In the genomic region with DNA sequence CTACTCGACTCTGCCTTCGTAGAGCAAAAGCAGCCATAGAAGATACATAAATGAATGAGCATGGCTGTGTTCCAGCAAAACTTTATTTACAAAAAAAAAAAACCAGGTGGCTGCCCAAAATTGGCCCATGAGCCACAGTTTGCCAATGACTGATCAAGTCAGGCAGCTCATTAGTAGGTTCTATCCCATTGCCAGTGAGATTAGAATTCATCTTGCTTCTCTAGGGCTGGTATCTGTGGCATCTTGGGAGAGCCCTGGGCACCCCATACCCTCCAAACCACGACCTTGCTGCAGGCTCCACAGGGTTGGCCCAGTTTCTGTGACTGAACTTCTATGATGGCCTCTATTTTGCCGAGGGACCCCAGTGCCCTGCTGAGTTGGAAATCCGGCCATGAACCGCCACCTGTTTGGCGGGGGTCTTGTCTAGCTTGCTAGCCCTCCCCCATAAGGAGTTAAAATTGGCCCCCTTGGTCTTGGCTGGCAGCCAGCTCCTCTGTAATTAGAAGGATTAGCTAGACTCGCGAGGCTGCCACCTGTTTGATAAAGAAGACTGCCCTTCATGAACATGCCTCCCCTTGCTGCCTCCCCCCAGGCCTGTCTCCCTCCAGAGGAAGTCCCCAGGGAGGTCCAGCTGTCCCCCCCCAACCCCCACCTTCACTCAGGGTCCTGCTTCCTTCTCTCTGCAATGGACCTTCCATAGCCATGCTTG, we compare ENCODE assay signal across 26 cellular contexts.
DNase-seq lines count a peak whose midpoint lies in the region; FAIRE-seq and TF ChIP-seq lines count a peak whose summit lies in the region.
"Had no signal": no experiment of that assay in that cellular context is flagged by ENCODE, and none has a peak within 500 bp of the region (broad histone marks: within the 10 kb centered on the region; RNA-seq: fewer than 3 reads in every experiment).

No MANE protein-coding gene starts in this region.

- H3K27ac ChIP-seq in VCaP: peak overlapping the region; percentile 82; the same call in 1 of the 2 replicates
- H3K27ac ChIP-seq: cardiac muscle cell, heart right ventricle, prostate gland, tibial nerve had no signal

- no peaks in the 10 kb centered on the region for H3K4me1 Mint-ChIP-seq in endothelial cell (ENCODE audit: unreplicated experiment)

- H3K9me3 Mint-ChIP-seq in endothelial cell (ENCODE audit: unreplicated experiment): no peaks in the 10 kb centered on the region
- H3K9me3 Mint-ChIP-seq: activated T-cell treated with anti-CD3 and anti-CD28 coated beads, Interleukin-2, amount 50 U/mL, for 24 hours; stimulated activated naive CD8-positive, alpha-beta T cell treated with anti-CD3 and anti-CD28 coated beads, Interleukin-15, amount 100 ng/mL, for 72 hours had no signal

- FAIRE-seq in frontal cortex (lab: Jason Lieb, UNC): no peak
- FAIRE-seq: small intestine had no signal

- H3K27ac Mint-ChIP-seq in endothelial cell (ENCODE audit: unreplicated experiment): no peak overlapping the region
- H3K27ac Mint-ChIP-seq: CD4-positive, alpha-beta memory T cell; stimulated activated naive CD8-positive, alpha-beta T cell treated with anti-CD3 and anti-CD28 coated beads, Interleukin-15, amount 100 ng/mL, for 72 hours had no signal

- DNase-seq in DMS 273 (lab: John Stamatoyannopoulos, UW; ENCODE audit: unreplicated experiment): peak; percentile 98
- peak; percentile 78 for DNase-seq in NAMALWA (ENCODE audit: low spot score)
- peak; percentile 53 for DNase-seq in NCI-H345 treated with DMSO at 0.1 percent for 48 hours (lab: John Stamatoyannopoulos, UW; ENCODE audit: unreplicated experiment)
- DNase-seq in frontal cortex (ENCODE audit: low spot score in 2 of 2): no peak
- DNase-seq in putamen (ENCODE audit: low spot score): no peak
- DNase-seq in endothelial cell (ENCODE audit: low spot score): no peak
- DNase-seq in activated CD4-positive, alpha-beta T cell treated with anti-CD3 and anti-CD28 coated beads, Interleukin-2, amount 50 U/mL, for 48 hours: no peak
- DNase-seq: activated CD4-positive, CD25-positive, alpha-beta regulatory T cell treated with anti-CD3 and anti-CD28 coated beads, Interleukin-2, amount 50 U/mL, for 72 hours; activated naive CD4-positive, alpha-beta T cell treated with Interleukin-2 at 50 U/mL for 16 hours; activated T-cell treated with anti-CD3 and anti-CD28 coated beads, Interleukin-2, amount 50 U/mL, for 24 hours; amygdala; CD4-positive, alpha-beta memory T cell; dermis blood vessel endothelial cell; H7; heart right ventricle; Kasumi-1; NCI-H187 treated with DMSO at 0.1 percent for 48 hours; NK-92 treated with Interleukin-12 subunit alpha and Interleukin-12 subunit beta, amount 100 ng/mL, for 24 hours; RPMI8226; small intestine; stimulated activated CD4-positive, alpha-beta T cell treated with anti-CD3 and anti-CD28 coated beads, Interleukin-4, amount 100 ng/mL, for 4 hours had no signal

- H3K4me3 Mint-ChIP-seq in endothelial cell (ENCODE audit: unreplicated experiment): no peak overlapping the region
- H3K4me3 Mint-ChIP-seq: activated T-cell treated with anti-CD3 and anti-CD28 coated beads, Interleukin-2, amount 50 U/mL, for 24 hours; CD4-positive, alpha-beta memory T cell; stimulated activated naive CD8-positive, alpha-beta T cell treated with anti-CD3 and anti-CD28 coated beads, Interleukin-15, amount 100 ng/mL, for 72 hours had no signal

- no peak for TF ChIP-seq CTCF in VCaP (conservative IDR thresholded peaks at IDR 0.05)
- no peak for TF ChIP-seq CTCF in endothelial cell (IDR thresholded peaks at IDR 0.05; ENCODE audit: unreplicated experiment)

- no peaks in the 10 kb centered on the region for H3K36me3 Mint-ChIP-seq in endothelial cell (ENCODE audit: low read depth, unreplicated experiment)
- H3K36me3 Mint-ChIP-seq: CD4-positive, alpha-beta memory T cell had no signal

- peaks cover 3% of the 10 kb centered on the region for H3K27me3 Mint-ChIP-seq in endothelial cell (ENCODE audit: unreplicated experiment)
- H3K27me3 Mint-ChIP-seq: CD4-positive, alpha-beta memory T cell had no signal

Comparison
In these comparisons a context has a peak if more than half of its experiments do, and no peak if none do; other contexts are left out.
1. DNase-seq: peak in DMS 273 (single experiment), NAMALWA (single experiment) and NCI-H345 treated with DMSO at 0.1 percent for 48 hours (single experiment); none in frontal cortex (0 of 2), putamen (single experiment), endothelial cell (single experiment) and activated CD4-positive, alpha-beta T cell treated with anti-CD3 and anti-CD28 coated beads, Interleukin-2, amount 50 U/mL, for 48 hours (0 of 2).